ENCODE assay signal across 21 cellular contexts in the genomic region with DNA sequence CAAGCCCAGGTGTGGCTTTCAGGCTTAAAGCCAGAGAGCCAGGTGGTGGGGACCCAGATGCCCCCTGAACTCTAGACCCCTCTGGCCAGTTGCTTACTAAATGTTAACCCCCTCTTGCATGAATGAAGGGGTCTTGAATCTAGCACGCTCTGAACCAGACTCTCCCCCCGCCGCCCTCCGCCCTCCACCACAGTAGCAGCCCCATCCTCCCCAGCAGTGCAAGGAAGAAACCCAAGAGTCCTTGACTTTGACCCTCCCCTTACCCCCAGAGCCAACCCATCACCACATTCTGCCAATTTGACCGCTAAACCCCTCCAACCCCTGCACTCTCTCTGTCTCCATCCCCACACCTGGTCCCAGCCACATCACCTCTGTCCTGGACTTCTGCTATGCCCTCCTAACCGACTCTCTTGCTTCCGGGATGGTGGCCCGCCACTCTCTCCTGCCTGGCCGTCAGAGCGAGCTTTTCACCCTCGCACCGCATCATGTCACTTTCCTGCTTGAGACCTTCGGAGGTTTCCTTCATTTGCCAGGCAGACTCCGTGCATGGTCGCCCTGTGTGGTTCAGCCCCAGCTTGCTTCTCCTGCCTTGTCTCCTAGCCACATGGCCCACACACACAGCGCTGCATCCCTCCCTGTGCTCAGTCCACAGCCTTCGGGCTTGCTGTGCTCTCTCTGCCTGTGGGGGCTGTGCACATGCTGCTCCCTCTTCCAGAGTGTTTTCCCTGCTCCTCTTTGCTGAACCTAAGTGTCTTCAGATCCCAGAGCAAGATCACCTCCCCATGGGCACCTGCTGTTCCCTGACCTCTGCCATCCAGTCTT.
DNase-seq lines count a peak whose midpoint lies in the region; ATAC-seq and TF ChIP-seq lines count a peak whose summit lies in the region.
"Had no signal": no experiment of that assay in that cellular context is flagged by ENCODE, and none has a peak within 500 bp of the region (broad histone marks: within the 10 kb centered on the region; RNA-seq: fewer than 3 reads in every experiment).

No MANE protein-coding gene starts in this region.

- H3K27me3 Mint-ChIP-seq in endothelial cell (ENCODE audit: unreplicated experiment) (peaks cover 7% of the 10 kb centered on the region), nephron progenitor cell (ENCODE audit: low read depth, poor library complexity) (no peaks in the 10 kb centered on the region)

- intact Hi-C loops in upper lobe of right lung (cut with DNase I) (no loop called here), spleen (cut with DNase I; ENCODE audit: low total_unique reads) (no loop called here), OCI-LY7 (cut with micrococcal nuclease; ENCODE audit: unreplicated experiment) (no loop called here)

- peaks cover 22% of the 10 kb centered on the region for H3K36me3 Mint-ChIP-seq in endothelial cell (ENCODE audit: low read depth, unreplicated experiment)
- peaks cover 67% of the 10 kb centered on the region for H3K36me3 Mint-ChIP-seq in nephron progenitor cell (ENCODE audit: low read depth)
- no peaks in the 10 kb centered on the region for H3K36me3 Mint-ChIP-seq in stimulated activated effector memory CD8-positive, alpha-beta T cell treated with anti-CD3 and anti-CD28 coated beads, Interleukin-12 subunit alpha, Interleukin-12 subunit beta, amount 100 ng/mL, for 72 hours
- H3K36me3 Mint-ChIP-seq: CD4-positive, CD25-positive, alpha-beta regulatory T cell had no signal

- no peak overlapping the region for H3K4me2 ChIP-seq in OCI-LY7 (ENCODE audit: low read length)
- H3K4me2 ChIP-seq: KMS-11 had no signal

- H3K4me3 Mint-ChIP-seq in endothelial cell (ENCODE audit: unreplicated experiment): no peak overlapping the region
- no peak overlapping the region for H3K4me3 Mint-ChIP-seq in nephron progenitor cell
- H3K4me3 Mint-ChIP-seq in stimulated activated effector memory CD8-positive, alpha-beta T cell treated with anti-CD3 and anti-CD28 coated beads, Interleukin-12 subunit alpha, Interleukin-12 subunit beta, amount 100 ng/mL, for 72 hours: no peak overlapping the region
- H3K4me3 Mint-ChIP-seq: CD4-positive, CD25-positive, alpha-beta regulatory T cell; CD8-positive, alpha-beta memory T cell; HFFc6 had no signal

- CTCF ChIA-PET in OCI-LY7 (lab: Charles Lee; ENCODE audit: unreplicated experiment): no interaction called here

- no peaks in the 10 kb centered on the region for H3K36me3 ChIP-seq in upper lobe of right lung
- no peaks in the 10 kb centered on the region for H3K36me3 ChIP-seq in spleen
- no peaks in the 10 kb centered on the region for H3K36me3 ChIP-seq in OCI-LY7 (ENCODE audit: insufficient read depth, low read length)
- H3K36me3 ChIP-seq: BE2C had no signal

- H3K4me1 ChIP-seq in upper lobe of right lung (no peaks in the 10 kb centered on the region), spleen (no peaks in the 10 kb centered on the region), OCI-LY7 (ENCODE audit: insufficient read depth, low read length, poor library complexity, severe bottlenecking) (no peaks in the 10 kb centered on the region)
- H3K4me1 ChIP-seq: BE2C had no signal

- H3K27ac ChIP-seq in angular gyrus (ENCODE audit: low read depth, low read length) (peak overlapping the region; percentile 10), upper lobe of right lung (no peak overlapping the region), spleen (no peak overlapping the region), OCI-LY7 (ENCODE audit: low read depth, low read length, poor library complexity, severe bottlenecking) (no peak overlapping the region)
- H3K27ac ChIP-seq: KMS-11 had no signal

- TF ChIP-seq POLR2A in spleen (IDR thresholded peaks at IDR 0.05): no peak

- POLR2A ChIA-PET in OCI-LY7 (lab: Charles Lee): no interaction called here

- H4K20me1 ChIP-seq in OCI-LY7 (ENCODE audit: insufficient read depth, low read length): no peaks in the 10 kb centered on the region

- H3K9me3 Mint-ChIP-seq in endothelial cell (ENCODE audit: unreplicated experiment) (no peaks in the 10 kb centered on the region), nephron progenitor cell (peaks cover 4% of the 10 kb centered on the region)
- H3K9me3 Mint-ChIP-seq in stimulated activated effector memory CD8-positive, alpha-beta T cell treated with anti-CD3 and anti-CD28 coated beads, Interleukin-12 subunit alpha, Interleukin-12 subunit beta, amount 100 ng/mL, for 72 hours: peaks cover 3% of the 10 kb centered on the region

- 89 to 92% (median 90%) methylated on average over 17 of the region's 17 CpGs for WGBS in spleen, 5 donors

- H3K79me2 ChIP-seq in OCI-LY7 (ENCODE audit: insufficient read depth, low read depth, low read length): no peaks in the 10 kb centered on the region

- ATAC-seq in stimulated activated effector memory CD8-positive, alpha-beta T cell treated with anti-CD3 and anti-CD28 coated beads, Interleukin-12 subunit alpha, Interleukin-12 subunit beta, amount 100 ng/mL, for 72 hours: peak; percentile 36
- ATAC-seq in upper lobe of right lung: no peak
- no peak for ATAC-seq in HG02870 (IDR thresholded peaks at IDR 0.05; ENCODE audit: unreplicated experiment)
- ATAC-seq: HepG2 had no signal

- H3K9me2 ChIP-seq in OCI-LY7 (ENCODE audit: insufficient read depth, low read length): no peaks in the 10 kb centered on the region

- no peak overlapping the region for H3K4me3 ChIP-seq in upper lobe of right lung
- no peak overlapping the region for H3K4me3 ChIP-seq in spleen
- H3K4me3 ChIP-seq in OCI-LY7 (ENCODE audit: low read depth, low read length, poor library complexity, severe bottlenecking): no peak overlapping the region

- no peak for TF ChIP-seq CTCF in endothelial cell (IDR thresholded peaks at IDR 0.05; ENCODE audit: unreplicated experiment)
- no peak for TF ChIP-seq CTCF in nephron progenitor cell (IDR thresholded peaks at IDR 0.05)
- no peak for TF ChIP-seq CTCF in upper lobe of right lung (IDR thresholded peaks at IDR 0.05)
- TF ChIP-seq CTCF in spleen (IDR thresholded peaks at IDR 0.05 in 8 of 11, conservative IDR thresholded peaks at IDR 0.05 in 3 of 11): no peak
- TF ChIP-seq CTCF in OCI-LY7 (conservative IDR thresholded peaks at IDR 0.05; ENCODE audit: low read length): no peak

- H3K27ac Mint-ChIP-seq in endothelial cell (ENCODE audit: unreplicated experiment) (peak overlapping the region; percentile 25), nephron progenitor cell (peak overlapping the region; percentile 73)
- H3K27ac Mint-ChIP-seq in stimulated activated effector memory CD8-positive, alpha-beta T cell treated with anti-CD3 and anti-CD28 coated beads, Interleukin-12 subunit alpha, Interleukin-12 subunit beta, amount 100 ng/mL, for 72 hours: no peak overlapping the region
- H3K27ac Mint-ChIP-seq: CD4-positive, CD25-positive, alpha-beta regulatory T cell; CD8-positive, alpha-beta memory T cell; HFFc6 had no signal

- no peaks in the 10 kb centered on the region for H3K9me3 ChIP-seq in upper lobe of right lung
- H3K9me3 ChIP-seq in spleen: peaks cover 0 to 14% (median 0%) of the 10 kb centered on the region in 8 donors
- H3K9me3 ChIP-seq in OCI-LY7 (ENCODE audit: low read length): no peaks in the 10 kb centered on the region
- H3K9me3 ChIP-seq: BE2C had no signal

- no TSS peak for BruUV-seq in OCI-LY7 (replicated peaks; lab: Mats Ljungman, UMichigan)

- DNase-seq in endothelial cell (ENCODE audit: low spot score) (no peak), nephron progenitor cell (no peak), upper lobe of right lung (no peak), spleen (no peak), OCI-LY7 (ENCODE audit: low spot score) (no peak)
- no peak for DNase-seq in stimulated activated effector memory CD8-positive, alpha-beta T cell treated with anti-CD3 and anti-CD28 coated beads, Interleukin-12 subunit alpha, Interleukin-12 subunit beta, amount 100 ng/mL, for 72 hours (ENCODE audit: low spot score in 2 of 2)
- DNase-seq: ACHN; BE2C; C1 segment of cervical spinal cord; CD4-positive, CD25-positive, alpha-beta regulatory T cell; CD8-positive, alpha-beta memory T cell; COR-L47; DMS 273 treated with DMSO at 0.1 percent for 48 hours; DMS79; GF-D8; HCEC 1CT; HFFc6 had no signal

- H3K27me3 ChIP-seq in upper lobe of right lung (no peaks in the 10 kb centered on the region), spleen (replicated peaks in 1 of 7) (peaks cover 0 to 4% (median 0%) of the 10 kb centered on the region in 7 donors)
- H3K27me3 ChIP-seq: BE2C had no signal

- H3K4me1 Mint-ChIP-seq in endothelial cell (ENCODE audit: unreplicated experiment) (no peaks in the 10 kb centered on the region), nephron progenitor cell (peaks cover 50% of the 10 kb centered on the region)
- H3K4me1 Mint-ChIP-seq in stimulated activated effector memory CD8-positive, alpha-beta T cell treated with anti-CD3 and anti-CD28 coated beads, Interleukin-12 subunit alpha, Interleukin-12 subunit beta, amount 100 ng/mL, for 72 hours: no peaks in the 10 kb centered on the region
- H3K4me1 Mint-ChIP-seq: CD8-positive, alpha-beta memory T cell had no signal

- no peak overlapping the region for H2AFZ ChIP-seq in OCI-LY7 (ENCODE audit: low read length)
